ENCODE assay signal across 15 cellular contexts in genomic region chr21:44331650-44332306, GRCh38. TPM values are rescaled to one million over a fixed set of nuclear protein-coding genes. Genes with fewer than 3 reads are reported as not detected.
DNase-seq lines count a peak whose midpoint lies in the region; ATAC-seq and TF ChIP-seq lines count a peak whose summit lies in the region.
"Had no signal": no experiment of that assay in that cellular context is flagged by ENCODE, and none has a peak within 500 bp of the region (broad histone marks: within the 10 kb centered on the region; RNA-seq: fewer than 3 reads in every experiment).

No MANE protein-coding gene starts in this region.

- no peaks in the 10 kb centered on the region for H3K9me3 ChIP-seq in T-helper 17 cell (ENCODE audit: control insufficient read depth, low read length, poor library complexity, severe bottlenecking)
- H3K9me3 ChIP-seq in gastrocnemius medialis, result no peaks in the 10 kb centered on the region
- H3K9me3 ChIP-seq: esophagus squamous epithelium, thoracic aorta had no signal

- H3K27ac Mint-ChIP-seq in neural crest cell (ENCODE audit: unreplicated experiment), result peak overlapping the region; percentile 72
- no peak overlapping the region for H3K27ac Mint-ChIP-seq in T-helper 17 cell
- H3K27ac Mint-ChIP-seq: activated T-helper 2 cell treated with anti-CD3 and anti-CD28 coated beads, Interferon-gamma antibody, Interleukin-2, Interleukin-4, amounts not matched to agents 10 μg/mL and 5 μg/mL and 100 μg/mL, durations not matched to agents 14 hours and 24 hours and 36 hours had no signal

- no peaks in the 10 kb centered on the region for H3K4me1 ChIP-seq in gastrocnemius medialis

- no peaks in the 10 kb centered on the region for H3K9me3 Mint-ChIP-seq in neural crest cell
- H3K9me3 Mint-ChIP-seq: activated T-helper 2 cell treated with anti-CD3 and anti-CD28 coated beads, Interferon-gamma antibody, Interleukin-2, Interleukin-4, amounts not matched to agents 10 μg/mL and 5 μg/mL and 100 μg/mL, durations not matched to agents 14 hours and 24 hours and 36 hours had no signal

- ATAC-seq in T-helper 17 cell, result no peak
- ATAC-seq in HG02623 (IDR thresholded peaks at IDR 0.05; ENCODE audit: unreplicated experiment), result no peak
- ATAC-seq in gastrocnemius medialis, result no peak
- ATAC-seq: right cardiac atrium had no signal

- TF ChIP-seq CTCF in dorsolateral prefrontal cortex (IDR thresholded peaks at IDR 0.05 in 54 of 56, conservative IDR thresholded peaks at IDR 0.05 in 2 of 56; ENCODE audit: low read depth in 1 of 56, partially characterized antibody in 56 of 56) (no peak), neural crest cell (conservative IDR thresholded peaks at IDR 0.05) (no peak), gastrocnemius medialis (IDR thresholded peaks at IDR 0.05 in 4 of 5, conservative IDR thresholded peaks at IDR 0.05 in 1 of 5) (no peak)

- H3K27me3 Mint-ChIP-seq in neural crest cell (ENCODE audit: low read depth), result peaks cover 3% of the 10 kb centered on the region
- H3K27me3 Mint-ChIP-seq in T-helper 17 cell, result no peaks in the 10 kb centered on the region

- in situ Hi-C loops in gastrocnemius medialis (cut with MboI; ENCODE audit: low sequenced_read_pairs in 4 of 4), result loop anchor here in 1 of 4 donors (25.0 kb wide), 1 partner anchor 456 kb away; no protein-coding TSS in a partner anchor

- H3K4me1 Mint-ChIP-seq in neural crest cell, result peaks cover 4% of the 10 kb centered on the region
- H3K4me1 Mint-ChIP-seq in T-helper 17 cell, result peaks cover 5% of the 10 kb centered on the region

- no peaks in the 10 kb centered on the region for H3K27me3 ChIP-seq in dorsolateral prefrontal cortex
- no peaks in the 10 kb centered on the region for H3K27me3 ChIP-seq in gastrocnemius medialis
- H3K27me3 ChIP-seq: esophagus squamous epithelium had no signal

- H3K27ac ChIP-seq in dorsolateral prefrontal cortex, result peak overlapping the region in 42 of 59 donors; percentile 0 to 84 (median 47)
- no peak overlapping the region for H3K27ac ChIP-seq in gastrocnemius medialis
- H3K27ac ChIP-seq: esophagus squamous epithelium, thoracic aorta had no signal

- DNase-seq in EL (peak; percentile 23), NCI-H1694 (lab: John Stamatoyannopoulos, UW) (peak; percentile 84), dorsolateral prefrontal cortex (peak in 4 of 10 donors; percentile 64 to 82 (median 70)), neural crest cell (ENCODE audit: low read depth, low spot score) (no peak), T-helper 17 cell (no peak), gastrocnemius medialis (no peak)
- DNase-seq: activated CD4-positive, CD25-positive, alpha-beta regulatory T cell treated with anti-CD3 and anti-CD28 coated beads, Interleukin-2, amount 50 U/mL, for 72 hours; esophagus squamous epithelium; islet precursor cell had no signal

- peaks cover 0 to 4% of the 10 kb centered on the region in 2 donors for H3K36me3 ChIP-seq in gastrocnemius medialis

- no peak for TF ChIP-seq POLR2A in gastrocnemius medialis (IDR thresholded peaks at IDR 0.05)

- H3K4me3 Mint-ChIP-seq in neural crest cell (peak overlapping the region; percentile 61), T-helper 17 cell (no peak overlapping the region)

- H3K4me3 ChIP-seq in dorsolateral prefrontal cortex (no peak overlapping the region), gastrocnemius medialis (no peak overlapping the region)
- H3K4me3 ChIP-seq: esophagus squamous epithelium, thoracic aorta had no signal

- intact Hi-C loops in dorsolateral prefrontal cortex (cut with DNase I), result no loop called here
- intact Hi-C loops in gastrocnemius medialis (cut with DNase I; ENCODE audit: low total_unique reads), result loop anchor here (10.0 kb wide), 2 partner anchors 803 to 1993 kb away; partner anchors contain the start of genes C21orf58 and PCNT

- H3K36me3 Mint-ChIP-seq in neural crest cell (ENCODE audit: low read depth) (peaks cover 3% of the 10 kb centered on the region), T-helper 17 cell (ENCODE audit: low read depth) (no peaks in the 10 kb centered on the region)

RNA-seq across cellular contexts. Expression of gene CFAP410, which starts 7.4 kb away (rescaled TPM):
- total RNA-seq in dorsolateral prefrontal cortex (10 to 100 TPM; 23.3 to 59.4 (median 39.0) TPM), neural crest cell (23.9 and 24.6 TPM in 2 replicates), T-helper 17 cell (10 to 100 TPM; 48.0 to 54.2 TPM), gastrocnemius medialis (10 to 100 TPM; 10.6 to 23.0 (median 20.0) TPM)

RNA-seq across cellular contexts. Expression of gene TRPM2, which starts 21.6 kb away (rescaled TPM):
- total RNA-seq in dorsolateral prefrontal cortex, result 10 to 100 TPM; 29.8 to 83.7 (median 54.3) TPM
- total RNA-seq in neural crest cell, result not detected in 2 replicates
- total RNA-seq in T-helper 17 cell, result 10 to 100 TPM in 1 of 2 donors, 1 to 10 TPM in 1; 2.7 to 26.1 TPM
- under 1 TPM; 0.15 to 0.52 (median 0.44) TPM for total RNA-seq in gastrocnemius medialis

RNA-seq across cellular contexts. Expression of gene PFKL, which starts 31.9 kb away (rescaled TPM):
- total RNA-seq in dorsolateral prefrontal cortex, result 100 to 1,000 TPM; 102 to 205 (median 156) TPM
- total RNA-seq in neural crest cell, result 94.7 and 96.1 TPM in 2 replicates
- 100 to 1,000 TPM; 132 to 176 TPM for total RNA-seq in T-helper 17 cell
- total RNA-seq in gastrocnemius medialis, result 10 to 100 TPM; 11.9 to 20.6 (median 16.8) TPM

RNA-seq across cellular contexts. Expression of gene AIRE, which starts 46.1 kb away (rescaled TPM):
- 1 to 10 TPM in 112 of 120 experiments, under 1 TPM in 8; 0.62 to 5.4 (median 2.0) TPM for total RNA-seq in dorsolateral prefrontal cortex
- not detected in 2 replicates for total RNA-seq in neural crest cell
- 1 to 10 TPM; 1.4 to 3.4 TPM for total RNA-seq in T-helper 17 cell
- not detected for total RNA-seq in gastrocnemius medialis
- total RNA-seq: activated T-helper 2 cell treated with anti-CD3 and anti-CD28 coated beads, Interferon-gamma antibody, Interleukin-2, Interleukin-4, amounts not matched to agents 10 μg/mL and 5 μg/mL and 100 μg/mL, durations not matched to agents 14 hours and 24 hours and 36 hours; esophagus squamous epithelium; H4; HT1080; thoracic aorta had no signal

Comparison
In these comparisons a context has a peak if more than half of its experiments do, and no peak if none do; other contexts are left out.
1. DNase-seq: peak in EL (single experiment) and NCI-H1694 (single experiment); none in neural crest cell (single experiment), T-helper 17 cell (0 of 3) and gastrocnemius medialis (0 of 2).
2. H3K27ac ChIP-seq: peak in dorsolateral prefrontal cortex (42 of 59); none in gastrocnemius medialis (0 of 4).